In genomic region chr1:216750031-216750627, GRCh38 we compare ENCODE assay signal across 10 cellular contexts. TPM values are rescaled to one million over a fixed set of nuclear protein-coding genes. Genes with fewer than 3 reads are reported as not detected.
DNase-seq lines count a peak whose midpoint lies in the region; ATAC-seq, FAIRE-seq and TF ChIP-seq lines count a peak whose summit lies in the region.
"Had no signal": no experiment of that assay in that cellular context is flagged by ENCODE, and none has a peak within 500 bp of the region (broad histone marks: within the 10 kb centered on the region; RNA-seq: fewer than 3 reads in every experiment).

No MANE protein-coding gene starts in this region.

- no peak overlapping the region for H2BK5ac ChIP-seq in H1 (ENCODE audit: low read depth, low read length)

- no peak overlapping the region for H3K4me3 ChIP-seq in KMS-11 (IDR thresholded peaks at IDR 0.05; ENCODE audit: insufficient read depth, low read depth, low read length)
- H3K4me3 ChIP-seq in OCI-LY1 (ENCODE audit: low read depth, low read length, poor library complexity, severe bottlenecking): no peak overlapping the region
- no peak overlapping the region for H3K4me3 ChIP-seq in H1 (ENCODE audit: extremely low read depth in 1 of 4, insufficient read depth in 2 of 4, low read depth in 3 of 4, low read length in 4 of 4)
- H3K4me3 ChIP-seq: BLaER1 had no signal

- H2BK120ac ChIP-seq in H1 (replicated peaks; ENCODE audit: low read depth, low read length): no peak overlapping the region

- TF ChIP-seq RAD21 in H1 (IDR thresholded peaks at IDR 0.05 in 1 of 2, conservative IDR thresholded peaks at IDR 0.05 in 1 of 2; ENCODE audit: low read depth in 2 of 2, low read length in 2 of 2): peak; percentile 93 to 95

- H3F3A ChIP-seq in OCI-LY1 (ENCODE audit: insufficient read depth, low read length): no peaks in the 10 kb centered on the region

- H3K36me3 ChIP-seq in KMS-11 (ENCODE audit: insufficient read depth) (no peaks in the 10 kb centered on the region), OCI-LY1 (ENCODE audit: insufficient read depth, low read length) (no peaks in the 10 kb centered on the region), H1 (ENCODE audit: control insufficient read depth in 2 of 4, insufficient read depth in 4 of 4, low read length in 3 of 4) (no peaks in the 10 kb centered on the region)
- H3K36me3 ChIP-seq: BLaER1 had no signal

- DNase-seq in NCI-H524 (lab: John Stamatoyannopoulos, UW) (peak; percentile 27 to 68), NCI-H524 treated with DMSO at 0.1 percent for 48 hours (lab: John Stamatoyannopoulos, UW) (no peak), H1 (ENCODE audit: low read depth in 1 of 2, low spot score in 2 of 2) (peak in 1 of 2 experiments; percentile 27), midbrain (lab: John Stamatoyannopoulos, UW) (peak; percentile 82), immature natural killer cell (no peak)
- no peak for DNase-seq in natural killer cell treated with Interleukin-12 subunit alpha and Interleukin-12 subunit beta and Interleukin-15 and Interleukin-18, amount 100 ng/mL, for 72 hours (ENCODE audit: low spot score)

- H3K4me2 ChIP-seq in KMS-11 (no peak overlapping the region), OCI-LY1 (ENCODE audit: low read length) (no peak overlapping the region), H1 (ENCODE audit: insufficient read depth in 1 of 2, low read depth in 2 of 2, low read length in 2 of 2) (no peak overlapping the region)
- H3K4me2 ChIP-seq: BLaER1 had no signal

- no peak overlapping the region for H4K5ac ChIP-seq in H1 (ENCODE audit: insufficient read length, low read depth, low read length)

- H3K27ac ChIP-seq in KMS-11: no peak overlapping the region
- H3K27ac ChIP-seq in OCI-LY1 (ENCODE audit: low read depth, low read length, poor library complexity, severe bottlenecking): no peak overlapping the region
- no peak overlapping the region for H3K27ac ChIP-seq in H1 (ENCODE audit: low read depth, low read length)
- H3K27ac ChIP-seq: BLaER1 had no signal

- H3K79me2 ChIP-seq in KMS-11 (ENCODE audit: insufficient read depth, low read depth) (no peaks in the 10 kb centered on the region), OCI-LY1 (ENCODE audit: insufficient read depth, low read length) (no peaks in the 10 kb centered on the region), H1 (ENCODE audit: control insufficient read depth in 1 of 2, insufficient read depth in 2 of 2, low read length in 2 of 2) (no peaks in the 10 kb centered on the region)

- no peak overlapping the region for H4K8ac ChIP-seq in H1 (ENCODE audit: extremely low read depth, insufficient read depth, low read length)

- CTCF ChIA-PET in H1 (lab: Charles Lee; ENCODE audit: partially characterized antibody): interaction anchor here (0.6 to 1.9 kb wide), 41 partner anchors 10 to 911 kb away, joined by 3 to 14 read pairs (median 4); partner anchors contain the start of gene USH2A

- TF ChIP-seq EP300 in H1 (IDR thresholded peaks at IDR 0.05; ENCODE audit: borderline replicate concordance in 1 of 2, low read depth in 2 of 2, low read length in 2 of 2): no peak

- H3K9me3 ChIP-seq in OCI-LY1 (ENCODE audit: low read length): no peaks in the 10 kb centered on the region
- H3K9me3 ChIP-seq in H1 (ENCODE audit: insufficient read depth in 2 of 2, low read depth in 1 of 2, low read length in 1 of 2): no peaks in the 10 kb centered on the region
- H3K9me3 ChIP-seq: BLaER1 had no signal

- H3K79me1 ChIP-seq in H1 (ENCODE audit: low read depth, low read length): no peaks in the 10 kb centered on the region

- H3K9me2 ChIP-seq in OCI-LY1 (ENCODE audit: low read depth, low read length): no peaks in the 10 kb centered on the region

- H3K27ac Mint-ChIP-seq in immature natural killer cell: no peak overlapping the region
- H3K27ac Mint-ChIP-seq in natural killer cell treated with Interleukin-12 subunit alpha and Interleukin-12 subunit beta and Interleukin-15 and Interleukin-18, amount 100 ng/mL, for 72 hours: no peak overlapping the region
- H3K27ac Mint-ChIP-seq: activated naive CD4-positive, alpha-beta T cell treated with anti-CD3 and anti-CD28 coated beads, Interleukin-2, amount 50 U/mL, for 24 hours had no signal

- no peak overlapping the region for H4K91ac ChIP-seq in H1 (replicated peaks; ENCODE audit: insufficient read length, low read length)

- no peaks in the 10 kb centered on the region for H3K36me3 Mint-ChIP-seq in immature natural killer cell
- no peaks in the 10 kb centered on the region for H3K36me3 Mint-ChIP-seq in natural killer cell treated with Interleukin-12 subunit alpha and Interleukin-12 subunit beta and Interleukin-15 and Interleukin-18, amount 100 ng/mL, for 72 hours
- H3K36me3 Mint-ChIP-seq: activated naive CD4-positive, alpha-beta T cell treated with anti-CD3 and anti-CD28 coated beads, Interleukin-2, amount 50 U/mL, for 24 hours had no signal

- no peak overlapping the region for H3K56ac ChIP-seq in H1 (replicated peaks; ENCODE audit: insufficient read length, low read depth, low read length)

- POLR2A ChIA-PET in H1 (lab: Charles Lee; ENCODE audit: partially characterized antibody): no interaction called here

- H3K23me2 ChIP-seq in H1 (ENCODE audit: low read depth, low read length): no peaks in the 10 kb centered on the region

- no peak overlapping the region for H2BK12ac ChIP-seq in H1 (ENCODE audit: low read depth, low read length)

- H3K9ac ChIP-seq in KMS-11 (no peak overlapping the region), OCI-LY1 (ENCODE audit: low read length) (no peak overlapping the region), H1 (replicated peaks in 1 of 4; ENCODE audit: extremely low read depth in 1 of 4, low read depth in 3 of 4, low read length in 3 of 4) (no peak overlapping the region)
- H3K9ac ChIP-seq: BLaER1 had no signal

- 14% methylated on average over 3 of the region's 3 CpGs; no CpG with 5 or more reads in 1 of the 2 experiments for WGBS in H1 (ENCODE audit: extremely low coverage in 1 of 2, insufficient coverage in 1 of 2, insufficient read length in 1 of 2, insufficient replicate concordance in 2 of 2, low coverage in 1 of 2, low lambda C conversion rate in 2 of 2, missing lambda C conversion rate in 1 of 2), 2 experiments

- H4K20me1 ChIP-seq in KMS-11 (ENCODE audit: insufficient read depth) (no peaks in the 10 kb centered on the region), OCI-LY1 (ENCODE audit: insufficient read depth, low read length) (no peaks in the 10 kb centered on the region), H1 (replicated peaks in 1 of 2; ENCODE audit: control insufficient read depth in 1 of 2, insufficient read depth in 2 of 2, low read length in 2 of 2) (no peaks in the 10 kb centered on the region)
- H4K20me1 ChIP-seq: BLaER1 had no signal

- TF ChIP-seq CTCF in KMS-11 (conservative IDR thresholded peaks at IDR 0.05; ENCODE audit: low read depth, low read length) (peak; percentile 59), OCI-LY1 (IDR thresholded peaks at IDR 0.05; ENCODE audit: low read length) (peak; percentile 55), H1 (IDR thresholded peaks at IDR 0.05; ENCODE audit: control extremely low read depth in 1 of 3, insufficient read depth in 1 of 3, low read depth in 1 of 3, low read length in 3 of 3) (peak; percentile 11 to 91 (median 75))

- H3K27me3 ChIP-seq in KMS-11 (ENCODE audit: insufficient read depth, low read depth) (no peaks in the 10 kb centered on the region), OCI-LY1 (ENCODE audit: insufficient read depth, low read length) (no peaks in the 10 kb centered on the region), H1 (replicated peaks in 1 of 4; ENCODE audit: control insufficient read depth in 3 of 4, extremely low read depth in 1 of 4, insufficient read depth in 3 of 4, low read length in 3 of 4) (no peaks in the 10 kb centered on the region)
- H3K27me3 ChIP-seq: BLaER1 had no signal

- no peak for TF ChIP-seq POLR2A in H1 (IDR thresholded peaks at IDR 0.05; ENCODE audit: control extremely low read depth in 1 of 2, low read depth in 2 of 2, low read length in 2 of 2)

- FAIRE-seq in H1 (lab: Jason Lieb, UNC): peak; percentile 96

- H2BK20ac ChIP-seq in H1 (ENCODE audit: low read length): no peak overlapping the region

- H3K9me3 Mint-ChIP-seq in immature natural killer cell: peaks cover 2 to 12% (median 4%) of the 10 kb centered on the region in 6 donors
- H3K9me3 Mint-ChIP-seq in natural killer cell treated with Interleukin-12 subunit alpha and Interleukin-12 subunit beta and Interleukin-15 and Interleukin-18, amount 100 ng/mL, for 72 hours: peaks cover 6% of the 10 kb centered on the region
- H3K9me3 Mint-ChIP-seq: activated naive CD4-positive, alpha-beta T cell treated with anti-CD3 and anti-CD28 coated beads, Interleukin-2, amount 50 U/mL, for 24 hours had no signal

- no peak overlapping the region for H3K18ac ChIP-seq in H1 (ENCODE audit: extremely low read depth, low read length)

- H2AFZ ChIP-seq in KMS-11 (ENCODE audit: low read depth) (no peak overlapping the region), OCI-LY1 (ENCODE audit: low read length) (no peak overlapping the region), H1 (ENCODE audit: low read length) (no peak overlapping the region)

- H3K4me1 ChIP-seq in KMS-11 (ENCODE audit: low read depth, poor library complexity, severe bottlenecking): no peaks in the 10 kb centered on the region
- no peaks in the 10 kb centered on the region for H3K4me1 ChIP-seq in OCI-LY1 (ENCODE audit: insufficient read depth, low read length, severe bottlenecking)
- peaks cover 0 to 3% (median 0%) of the 10 kb centered on the region in 4 experiments; a peak in 1 of 7 replicates for H3K4me1 ChIP-seq in H1 (replicated peaks in 1 of 4; ENCODE audit: control insufficient read depth in 3 of 4, insufficient read depth in 4 of 4, low read length in 3 of 4)
- H3K4me1 ChIP-seq: BLaER1 had no signal

- no peak overlapping the region for H3K4ac ChIP-seq in H1 (replicated peaks; ENCODE audit: insufficient read length, low read depth, low read length)

- H3K27me3 Mint-ChIP-seq in immature natural killer cell (ENCODE audit: low read depth in 3 of 3): no peaks in the 10 kb centered on the region
- H3K27me3 Mint-ChIP-seq in natural killer cell treated with Interleukin-12 subunit alpha and Interleukin-12 subunit beta and Interleukin-15 and Interleukin-18, amount 100 ng/mL, for 72 hours: no peaks in the 10 kb centered on the region
- H3K27me3 Mint-ChIP-seq: activated naive CD4-positive, alpha-beta T cell treated with anti-CD3 and anti-CD28 coated beads, Interleukin-2, amount 50 U/mL, for 24 hours had no signal

- no peak overlapping the region for H3K4me3 Mint-ChIP-seq in immature natural killer cell
- H3K4me3 Mint-ChIP-seq in natural killer cell treated with Interleukin-12 subunit alpha and Interleukin-12 subunit beta and Interleukin-15 and Interleukin-18, amount 100 ng/mL, for 72 hours: no peak overlapping the region
- H3K4me3 Mint-ChIP-seq: activated naive CD4-positive, alpha-beta T cell treated with anti-CD3 and anti-CD28 coated beads, Interleukin-2, amount 50 U/mL, for 24 hours had no signal

- H3K23ac ChIP-seq in H1 (ENCODE audit: insufficient read length): no peak overlapping the region

- H3K14ac ChIP-seq in H1 (ENCODE audit: insufficient read length): no peak overlapping the region

- no peak overlapping the region for H2BK15ac ChIP-seq in H1 (ENCODE audit: low read length)

- H2AK5ac ChIP-seq in H1 (ENCODE audit: low read depth, low read length): no peak overlapping the region

- no peak for ATAC-seq in natural killer cell treated with Interleukin-12 subunit alpha and Interleukin-12 subunit beta and Interleukin-15 and Interleukin-18, amount 100 ng/mL, for 72 hours

- no peaks in the 10 kb centered on the region for H3K4me1 Mint-ChIP-seq in immature natural killer cell
- H3K4me1 Mint-ChIP-seq in natural killer cell treated with Interleukin-12 subunit alpha and Interleukin-12 subunit beta and Interleukin-15 and Interleukin-18, amount 100 ng/mL, for 72 hours (ENCODE audit: low read depth in 2 of 2): no peaks in the 10 kb centered on the region
- H3K4me1 Mint-ChIP-seq: activated naive CD4-positive, alpha-beta T cell treated with anti-CD3 and anti-CD28 coated beads, Interleukin-2, amount 50 U/mL, for 24 hours had no signal

RNA-seq across cellular contexts. Expression of gene ESRRG, which starts 26.9 kb away (rescaled TPM):
- 1.4 and 1.7 TPM in 2 replicates for total RNA-seq in H1 (2021; fragmentation: NEBNext Ultra II Directional; extraction: Animal tissue kit (Norgen Biotek cat#: 25700))
- polyA plus RNA-seq in H1 (2011; rRNA removed) (0.59 and 0.69 TPM in 2 replicates), immature natural killer cell (not detected)
- 0.62 TPM for polyA plus RNA-seq in H1 (2011; cell fraction: cytosol; rRNA removed)
- 1.3 TPM for polyA plus RNA-seq in H1 (2011; cell fraction: nucleus; rRNA removed)
- 0.96 to 1.3 TPM (median 1.1 TPM) in 4 replicates for polyA plus RNA-seq in H1 (2012, experiment 1 of 2)
- 0.04 TPM for polyA plus RNA-seq in H1 (2012, experiment 2 of 2)
- polyA plus RNA-seq in H1 (2013, experiment 1 of 2): 1.1 TPM
- 0.96 TPM for polyA plus RNA-seq in H1 (2013, experiment 2 of 2)
- polyA minus RNA-seq in H1 (2011; rRNA and poly(A)+ RNA removed): 8.7 and 9.2 TPM in 2 replicates
- polyA minus RNA-seq in H1 (2011; cell fraction: cytosol; rRNA and poly(A)+ RNA removed): 0.95 TPM
- 22.3 TPM for polyA minus RNA-seq in H1 (2011; cell fraction: nucleus; rRNA and poly(A)+ RNA removed)
- not detected for total RNA-seq in natural killer cell treated with Interleukin-12 subunit alpha and Interleukin-12 subunit beta and Interleukin-15 and Interleukin-18, amount 100 ng/mL, for 72 hours

Comparison
In these comparisons a context has a peak if more than half of its experiments do, and no peak if none do; other contexts are left out.
1. DNase-seq: peak in NCI-H524 (2 of 2) and midbrain (single experiment); none in NCI-H524 treated with DMSO at 0.1 percent for 48 hours (single experiment), immature natural killer cell (0 of 3) and natural killer cell treated with Interleukin-12 subunit alpha and Interleukin-12 subunit beta and Interleukin-15 and Interleukin-18, amount 100 ng/mL, for 72 hours (single experiment).
2. Peak in every context shown above with its lines, with median percentiles within 50 percentile points of each other: CTCF ChIP-seq.